In the genomic region with DNA sequence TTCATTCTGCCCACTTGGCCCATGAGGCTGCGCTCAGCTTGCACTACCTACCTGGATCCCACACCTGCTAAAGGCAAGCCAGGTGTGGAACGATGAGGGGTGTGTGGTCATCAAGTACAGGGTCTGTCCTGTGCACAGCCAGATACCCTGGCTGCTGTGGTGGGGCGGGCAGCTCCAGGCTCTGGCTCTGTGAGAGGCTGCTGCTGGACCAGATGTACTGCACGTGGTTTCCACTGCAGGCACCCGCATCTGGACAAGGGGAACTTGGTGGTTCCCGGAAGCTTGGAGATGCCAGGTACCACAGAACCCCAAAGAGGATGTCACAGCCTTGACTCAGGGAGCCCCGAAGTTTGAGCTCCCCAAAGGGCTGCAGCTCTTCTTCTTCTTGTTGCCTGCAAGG, we compare ENCODE assay signal across 20 cellular contexts.
DNase-seq lines count a peak whose midpoint lies in the region; ATAC-seq, FAIRE-seq and TF ChIP-seq lines count a peak whose summit lies in the region.
"Had no signal": no experiment of that assay in that cellular context is flagged by ENCODE, and none has a peak within 500 bp of the region (broad histone marks: within the 10 kb centered on the region; RNA-seq: fewer than 3 reads in every experiment).

No MANE protein-coding gene starts in this region.

- H3K9me3 ChIP-seq in H9 (ENCODE audit: control insufficient read depth, low read depth, low read length) (peaks cover 10% of the 10 kb centered on the region), HepG2 (ENCODE audit: low read length) (peaks cover 27% of the 10 kb centered on the region), spleen (peaks cover 6 to 58% (median 47%) of the 10 kb centered on the region in 8 donors)
- H3K9me3 ChIP-seq: HAP-1 had no signal

- POLR2A ChIA-PET in HepG2 (lab: Yijun Ruan, JAX) = no interaction called here

- in situ Hi-C loops in HepG2 (cut with HindIII; ENCODE audit: extremely low pct_ligation_motif_present, low pct_unique_long_range_greater_than_20kb) = no loop called here

- no peaks in the 10 kb centered on the region for H3K27me3 ChIP-seq in H9 (ENCODE audit: insufficient read depth, low read length)
- no peaks in the 10 kb centered on the region for H3K27me3 ChIP-seq in HepG2 (ENCODE audit: control insufficient read depth in 1 of 2, insufficient read depth in 2 of 2, low read length in 2 of 2)
- no peaks in the 10 kb centered on the region for H3K27me3 ChIP-seq in spleen (replicated peaks in 1 of 7)

- H3K4me3 ChIP-seq in HepG2 (replicated peaks in 1 of 3; ENCODE audit: insufficient read depth in 1 of 3, low read depth in 2 of 3, low read length in 3 of 3) (no peak overlapping the region), spleen (no peak overlapping the region)
- H3K4me3 ChIP-seq: HAP-1 had no signal

- H3K79me2 ChIP-seq in H9 (ENCODE audit: insufficient read depth, low read length) (no peaks in the 10 kb centered on the region), HepG2 (ENCODE audit: insufficient read depth, low read length) (no peaks in the 10 kb centered on the region)

- no peak for TF ChIP-seq CTCF in H9 (conservative IDR thresholded peaks at IDR 0.05)
- TF ChIP-seq CTCF in HepG2 (CRISPR knock-in tag; IDR thresholded peaks at IDR 0.05) = no peak
- no peak for TF ChIP-seq CTCF in spleen (IDR thresholded peaks at IDR 0.05 in 8 of 11, conservative IDR thresholded peaks at IDR 0.05 in 3 of 11)

- H3K79me1 ChIP-seq in H9 (ENCODE audit: insufficient read depth, low read depth, low read length, poor library complexity, severe bottlenecking) = no peaks in the 10 kb centered on the region

- no peak overlapping the region for H4K91ac ChIP-seq in H9 (ENCODE audit: insufficient read length, low read depth, low read length)

- H3K4me1 Mint-ChIP-seq in H9 = no peaks in the 10 kb centered on the region
- H3K4me1 Mint-ChIP-seq: CD14-positive monocyte had no signal

- H3K56ac ChIP-seq in H9 (ENCODE audit: insufficient read length, low read depth, low read length) = no peak overlapping the region

- no peak overlapping the region for H4K5ac ChIP-seq in H9 (ENCODE audit: insufficient read length, low read depth, low read length)

- H3K9me3 Mint-ChIP-seq in H9 = peaks cover 19 to 36% of the 10 kb centered on the region in 2 experiments

- H4K20me1 ChIP-seq in H9 (ENCODE audit: control insufficient read depth, insufficient read depth, insufficient read length) = no peaks in the 10 kb centered on the region
- no peaks in the 10 kb centered on the region for H4K20me1 ChIP-seq in HepG2 (ENCODE audit: insufficient read depth, low read length)

- H3K4ac ChIP-seq in H9 (ENCODE audit: low read depth, low read length) = no peak overlapping the region

- no peak overlapping the region for H2BK20ac ChIP-seq in H9 (ENCODE audit: low read depth, low read length, poor library complexity, severe bottlenecking)

- TF ChIP-seq RAD21 in HepG2 (CRISPR knock-in tag; IDR thresholded peaks at IDR 0.05) = no peak

- peak; percentile 65 for ATAC-seq in HepG2
- no peak for ATAC-seq in HG02885 (IDR thresholded peaks at IDR 0.05; ENCODE audit: poor library complexity, unreplicated experiment)
- ATAC-seq in GM19328 (IDR thresholded peaks at IDR 0.05; ENCODE audit: unreplicated experiment) = no peak
- ATAC-seq: CD8-positive, alpha-beta T cell had no signal

- no peak overlapping the region for H3K27ac Mint-ChIP-seq in H9
- H3K27ac Mint-ChIP-seq: CD14-positive monocyte; CD8-positive, alpha-beta T cell had no signal

- WGBS in H9 (ENCODE audit: extremely low coverage, insufficient read length, low lambda C conversion rate) = no CpG with 5 or more reads among the region's 7 CpGs
- WGBS in HepG2 (ENCODE audit: low lambda C conversion rate) = 10% methylated on average over 2 of the region's 7 CpGs
- 84 to 92% (median 89%) methylated on average over 7 of the region's 7 CpGs for WGBS in spleen, 5 donors

- FAIRE-seq in HepG2 (lab: Jason Lieb, UNC) = no peak
- FAIRE-seq: D721Med, G401.6, GM12892, HTR-8/SVneo had no signal

- H2BK12ac ChIP-seq in H9 (ENCODE audit: insufficient read length, low read depth, low read length) = no peak overlapping the region

- no peaks in the 10 kb centered on the region for H3K36me3 ChIP-seq in HepG2 (replicated peaks in 1 of 2; ENCODE audit: control insufficient read depth in 1 of 2, insufficient read depth in 2 of 2, low read length in 2 of 2)
- no peaks in the 10 kb centered on the region for H3K36me3 ChIP-seq in spleen
- H3K36me3 ChIP-seq: HAP-1 had no signal

- DNase-seq in activated CD8-positive, alpha-beta memory T cell treated with anti-CD3 and anti-CD28 coated beads, Interleukin-2, amount 50 U/mL, for 4 hours = peak; percentile 8
- DNase-seq in activated CD8-positive, alpha-beta memory T cell treated with anti-CD3 and anti-CD28 coated beads, Interleukin-2, amount 50 U/mL, for 48 hours = no peak
- DNase-seq in H9 = peak; percentile 17
- no peak for DNase-seq in HepG2 (ENCODE audit: low spot score)
- DNase-seq in spleen = peak; percentile 52
- DNase-seq: COR-L47, DMS153, DMS79 treated with DMSO at 0.1 percent for 48 hours, EL, GOT3 had no signal

- TF ChIP-seq EP300 in HepG2 (IDR thresholded peaks at IDR 0.05; ENCODE audit: low read depth in 2 of 2, low read length in 2 of 2) = no peak
- TF ChIP-seq EP300 in HepG2 (CRISPR knock-in tag; IDR thresholded peaks at IDR 0.05; ENCODE audit: borderline replicate concordance) = no peak

- no peaks in the 10 kb centered on the region for H3K23me2 ChIP-seq in H9 (ENCODE audit: insufficient read length, low read depth, low read length, poor library complexity, severe bottlenecking)

- H2BK120ac ChIP-seq in H9 (ENCODE audit: low read depth, low read length, poor library complexity, severe bottlenecking) = no peak overlapping the region

- CTCF ChIA-PET in HepG2 (lab: Yijun Ruan, JAX; ENCODE audit: low intra/inter-chr PET ratio, low total read pairs) = no interaction called here

- intact Hi-C loops in HepG2 (cut with micrococcal nuclease; ENCODE audit: unreplicated experiment) = no loop called here
- intact Hi-C loops in spleen (cut with DNase I; ENCODE audit: low total_unique reads) = no loop called here

- no peak overlapping the region for H3K14ac ChIP-seq in H9 (ENCODE audit: insufficient read depth, low read length)

- H4K8ac ChIP-seq in H9 (replicated peaks; ENCODE audit: insufficient read length, low read depth, low read length) = no peak overlapping the region

- H3K36me3 Mint-ChIP-seq in H9 (ENCODE audit: insufficient read depth in 1 of 3, low read depth in 3 of 3) = peaks cover 11 to 26% (median 11%) of the 10 kb centered on the region in 3 experiments; a peak in 6 of 7 replicates
- H3K36me3 Mint-ChIP-seq: CD14-positive monocyte; CD8-positive, alpha-beta T cell had no signal

- H3K27ac ChIP-seq in H9 (ENCODE audit: insufficient read length, low read depth, low read length) (no peak overlapping the region), HepG2 (ENCODE audit: extremely low read length, insufficient read depth, low read length) (no peak overlapping the region), spleen (no peak overlapping the region)
- H3K27ac ChIP-seq: 22Rv1 had no signal

- H2AK5ac ChIP-seq in H9 (ENCODE audit: insufficient read length, low read length) = no peak overlapping the region

- H3K4me1 ChIP-seq in H9 (ENCODE audit: insufficient read depth, low read length) (no peaks in the 10 kb centered on the region), HepG2 (ENCODE audit: insufficient read depth, low read length) (no peaks in the 10 kb centered on the region), spleen (no peaks in the 10 kb centered on the region)
- H3K4me1 ChIP-seq: HAP-1 had no signal

- no peak overlapping the region for H3K4me2 ChIP-seq in H9 (ENCODE audit: insufficient read depth, insufficient read length, low read length)
- H3K4me2 ChIP-seq in HepG2 (ENCODE audit: low read depth, low read length) = no peak overlapping the region

- TF ChIP-seq POLR2A in HepG2 (IDR thresholded peaks at IDR 0.05; ENCODE audit: insufficient read depth in 1 of 2, low read depth in 2 of 2, low read length in 2 of 2) (no peak), spleen (IDR thresholded peaks at IDR 0.05) (no peak)

- H2AFZ ChIP-seq in H9 (ENCODE audit: low read length) (no peak overlapping the region), HepG2 (ENCODE audit: low read length) (no peak overlapping the region)

- no peak overlapping the region for H2BK5ac ChIP-seq in H9 (ENCODE audit: insufficient read length, low read length)

- peaks cover 3% of the 10 kb centered on the region; the same call in 1 of the 2 replicates for H3K27me3 Mint-ChIP-seq in H9 (ENCODE audit: low read depth)

- H3K4me3 Mint-ChIP-seq in H9 = no peak overlapping the region
- H3K4me3 Mint-ChIP-seq: CD14-positive monocyte; CD8-positive, alpha-beta T cell had no signal

- no peak overlapping the region for H3K18ac ChIP-seq in H9 (ENCODE audit: insufficient read length, low read depth, low read length)

- H3K9ac ChIP-seq in H9 (ENCODE audit: extremely low read depth, insufficient read length, low read length) = no peak overlapping the region
- no peak overlapping the region for H3K9ac ChIP-seq in HepG2 (ENCODE audit: insufficient read depth, low read depth, low read length)

- H3T11ph ChIP-seq in H9 (ENCODE audit: low read length) = no peak overlapping the region

- no peak overlapping the region for H2BK15ac ChIP-seq in H9 (ENCODE audit: low read depth, low read length)

- no peak overlapping the region for H3K23ac ChIP-seq in H9 (ENCODE audit: insufficient read length, low read depth, low read length)

- BruUV-seq in HepG2 (replicated peaks; lab: Mats Ljungman, UMichigan) = no TSS peak

TF ChIP-seq in HepG2, 621 proteins besides CTCF, POLR2A, EP300 and RAD21 (continues in another document):
- TF ChIP-seq, protein P1, sequence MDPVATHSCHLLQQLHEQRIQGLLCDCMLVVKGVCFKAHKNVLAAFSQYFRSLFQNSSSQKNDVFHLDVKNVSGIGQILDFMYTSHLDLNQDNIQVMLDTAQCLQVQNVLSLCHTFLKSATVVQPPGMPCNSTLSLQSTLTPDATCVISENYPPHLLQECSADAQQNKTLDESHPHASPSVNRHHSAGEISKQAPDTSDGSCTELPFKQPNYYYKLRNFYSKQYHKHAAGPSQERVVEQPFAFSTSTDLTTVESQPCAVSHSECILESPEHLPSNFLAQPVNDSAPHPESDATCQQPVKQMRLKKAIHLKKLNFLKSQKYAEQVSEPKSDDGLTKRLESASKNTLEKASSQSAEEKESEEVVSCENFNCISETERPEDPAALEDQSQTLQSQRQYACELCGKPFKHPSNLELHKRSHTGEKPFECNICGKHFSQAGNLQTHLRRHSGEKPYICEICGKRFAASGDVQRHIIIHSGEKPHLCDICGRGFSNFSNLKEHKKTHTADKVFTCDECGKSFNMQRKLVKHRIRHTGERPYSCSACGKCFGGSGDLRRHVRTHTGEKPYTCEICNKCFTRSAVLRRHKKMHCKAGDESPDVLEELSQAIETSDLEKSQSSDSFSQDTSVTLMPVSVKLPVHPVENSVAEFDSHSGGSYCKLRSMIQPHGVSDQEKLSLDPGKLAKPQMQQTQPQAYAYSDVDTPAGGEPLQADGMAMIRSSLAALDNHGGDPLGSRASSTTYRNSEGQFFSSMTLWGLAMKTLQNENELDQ (CRISPR knock-in tag; IDR thresholded peaks at IDR 0.05; ENCODE audit: borderline replicate concordance) = no peak

Comparison
In these comparisons a context has a peak if more than half of its experiments do, and no peak if none do; other contexts are left out.
1. DNase-seq: peak in activated CD8-positive, alpha-beta memory T cell treated with anti-CD3 and anti-CD28 coated beads, Interleukin-2, amount 50 U/mL, for 4 hours (single experiment), H9 (single experiment) and spleen (single experiment); none in activated CD8-positive, alpha-beta memory T cell treated with anti-CD3 and anti-CD28 coated beads, Interleukin-2, amount 50 U/mL, for 48 hours (single experiment) and HepG2 (single experiment).